In genomic region chr6:113909224-113909856, GRCh38 we compare ENCODE assay signal across 8 cellular contexts. TPM values are rescaled to one million over a fixed set of nuclear protein-coding genes. Genes with fewer than 3 reads are reported as not detected.
DNase-seq lines count a peak whose midpoint lies in the region; ATAC-seq, FAIRE-seq and TF ChIP-seq lines count a peak whose summit lies in the region.

No MANE protein-coding gene starts in this region.

- intact Hi-C loops in kidney (cut with DNase I), result no loop called here
- intact Hi-C loops in transverse colon (cut with DNase I; ENCODE audit: low total_unique reads), result no loop called here

- FAIRE-seq in A204.1 (lab: Jason Lieb, UNC), result peak; percentile 76
- peak; percentile 89 for FAIRE-seq in kidney (lab: Jason Lieb, UNC)

- no peak for TF ChIP-seq EP300 in transverse colon (IDR thresholded peaks at IDR 0.05; ENCODE audit: low read depth)

- H3K9ac ChIP-seq in kidney (ENCODE audit: low read length in 2 of 2), result no peak overlapping the region

- TF ChIP-seq CTCF in GM12873 (IDR thresholded peaks at IDR 0.05; ENCODE audit: insufficient read depth, low read depth, low read length, missing control alignments), result peak; percentile 54
- peak; percentile 48 for TF ChIP-seq CTCF in astrocyte of the spinal cord (IDR thresholded peaks at IDR 0.05; ENCODE audit: low read depth, low read length)
- TF ChIP-seq CTCF in kidney (IDR thresholded peaks at IDR 0.05; ENCODE audit: borderline replicate concordance, extremely low read depth, insufficient read depth), result peak; percentile 57
- peak; percentile 70 to 81 (median 74) for TF ChIP-seq CTCF in transverse colon (IDR thresholded peaks at IDR 0.05)

- H3K9me3 ChIP-seq in kidney (ENCODE audit: control insufficient read depth in 1 of 2, low read length in 2 of 2) (no peaks in the 10 kb centered on the region), transverse colon (no peaks in the 10 kb centered on the region)

- in situ Hi-C loops in astrocyte of the spinal cord (cut with HindIII; ENCODE audit: low sequenced_read_pairs) (no loop called here), transverse colon (cut with MboI; ENCODE audit: low pct_ligation_motif_present in 1 of 4, low pct_unique_long_range_greater_than_20kb in 1 of 4, low sequenced_read_pairs in 3 of 4) (loop anchor here in 3 of 4 donors (10.0 to 25.0 kb wide), 2 partner anchors 1135 to 1722 kb away; no protein-coding TSS in a partner anchor)

- H3K4me3 ChIP-seq in astrocyte of the spinal cord (ENCODE audit: low read depth, low read length), result no peak overlapping the region
- H3K4me3 ChIP-seq in kidney (ENCODE audit: low read length in 2 of 2), result no peak overlapping the region
- H3K4me3 ChIP-seq in transverse colon, result no peak overlapping the region

- DNase-seq in NCI-H460 (ENCODE audit: extremely low read depth, low read depth) (peak; percentile 33), astrocyte of the spinal cord (ENCODE audit: low read depth, low spot score) (peak; percentile 75), kidney (no peak), transverse colon (no peak)
- DNase-seq in activated CD8-positive, alpha-beta memory T cell treated with anti-CD3 and anti-CD28 coated beads, Interleukin-2, amount 50 U/mL, for 4 hours, result no peak

- no peaks in the 10 kb centered on the region for H3K27me3 ChIP-seq in transverse colon

- ATAC-seq in HG03460 (IDR thresholded peaks at IDR 0.05; ENCODE audit: unreplicated experiment), result peak; percentile 61

- 7 to 19% methylated on average over 5 to 6 of the region's 6 CpGs for WGBS in transverse colon (ENCODE audit: low coverage in 1 of 2), 2 donors

- no peaks in the 10 kb centered on the region for H3K36me3 ChIP-seq in kidney (ENCODE audit: control insufficient read depth in 1 of 2, insufficient read depth in 2 of 2, low read length in 2 of 2)
- no peaks in the 10 kb centered on the region for H3K36me3 ChIP-seq in transverse colon

- H3K27ac ChIP-seq in kidney (ENCODE audit: low read depth in 2 of 2, low read length in 2 of 2) (no peak overlapping the region), transverse colon (no peak overlapping the region)

- no peak for TF ChIP-seq POLR2A in transverse colon (IDR thresholded peaks at IDR 0.05)

- H3K4me1 ChIP-seq in kidney (ENCODE audit: control insufficient read depth in 1 of 2, insufficient read depth in 1 of 2, low read depth in 1 of 2, low read length in 2 of 2) (no peaks in the 10 kb centered on the region), transverse colon (peaks cover 0 to 4% (median under 1%) of the 10 kb centered on the region in 4 donors)

RNA-seq across cellular contexts. Expression of gene MARCKS, which starts 52.2 kb away (rescaled TPM):
- total RNA-seq in NCI-H460 (2014; rRNA removed; shearing (Covaris generic)), result 10.1 and 11.1 TPM in 2 replicates
- 3.4 and 4.3 TPM in 2 replicates for polyA plus RNA-seq in NCI-H460 (2014; cell fraction: nucleus; rRNA removed)
- total RNA-seq in kidney (61.9 TPM), transverse colon (100 to 1,000 TPM in 2 of 4 donors, 10 to 100 TPM in 2; 64.2 to 118 (median 90.5) TPM)
- polyA plus RNA-seq in kidney (ENCODE audit: insufficient read depth, low read depth, low replicate concordance), result 14.0 TPM

Comparison
In these comparisons a context has a peak if more than half of its experiments do, and no peak if none do; other contexts are left out.
1. DNase-seq: peak in NCI-H460 (single experiment) and astrocyte of the spinal cord (single experiment); none in kidney (single experiment), transverse colon (single experiment) and activated CD8-positive, alpha-beta memory T cell treated with anti-CD3 and anti-CD28 coated beads, Interleukin-2, amount 50 U/mL, for 4 hours (single experiment).
2. Peak in every context shown above with its lines, with median percentiles within 50 percentile points of each other: CTCF ChIP-seq.